In genomic region chr4:87150498-87151261, GRCh38 we compare ENCODE assay signal across 8 cellular contexts.
DNase-seq lines count a peak whose midpoint lies in the region; ATAC-seq and FAIRE-seq lines count a peak whose summit lies in the region.

No MANE protein-coding gene starts in this region.

- H3K9me3 Mint-ChIP-seq in T-cell = no peaks in the 10 kb centered on the region

- no peak overlapping the region for H3K4me3 Mint-ChIP-seq in T-cell

- POLR2A ChIA-PET in T-cell (lab: Charles Lee) = interaction anchor here in 1 of 2 donors (0.5 to 0.7 kb wide), 2 partner anchors 144 to 167 kb away, joined by 3 to 5 read pairs; no protein-coding TSS in a partner anchor

- H3K36me3 Mint-ChIP-seq in T-cell = no peaks in the 10 kb centered on the region

- CTCF ChIA-PET in T-cell (lab: Charles Lee) = interaction anchor here (0.6 to 3.1 kb wide), 23 partner anchors 11 to 1334 kb away, joined by 3 to 29 read pairs (median 5); partner anchors contain the start of gene KLHL8 (in 1 of the 2)

- H3K27ac Mint-ChIP-seq in T-cell = no peak overlapping the region

- DNase-seq in activated gamma-delta T cell treated with Interleukin-2 at 50 U/mL for 16 hours (peak; percentile 56), activated gamma-delta T cell (lab: John Stamatoyannopoulos, UW) (no peak), NCI-H1436 treated with DMSO at 0.1 percent for 48 hours (lab: John Stamatoyannopoulos, UW) (peak; percentile 10), T-cell (peak in 23 of 34 experiments; percentile 1 to 61 (median 23)), left lobe of liver (ENCODE audit: low spot score) (no peak)
- DNase-seq in stimulated activated CD4-positive, alpha-beta T cell treated with anti-CD3 and anti-CD28 coated beads, TNF-alpha, amount 100 ng/mL, for 48 hours (ENCODE audit: low read depth in 3 of 3) = peak in 2 of 3 donors; percentile 26 to 41

- no peaks in the 10 kb centered on the region for H3K27me3 Mint-ChIP-seq in T-cell

- FAIRE-seq in colon (lab: Jason Lieb, UNC) = peak; percentile 78

- ATAC-seq in HG02571 (IDR thresholded peaks at IDR 0.05; ENCODE audit: unreplicated experiment) (peak; percentile 68), T-cell (replicated peaks in 1 of 4) (peak; percentile 64 to 76 (median 70)), left lobe of liver (peak; percentile 89)

- peaks cover 2 to 6% (median 2%) of the 10 kb centered on the region in 3 donors for H3K4me1 Mint-ChIP-seq in T-cell

Comparison
In these comparisons a context has a peak if more than half of its experiments do, and no peak if none do; other contexts are left out.
1. DNase-seq: peak in activated gamma-delta T cell treated with Interleukin-2 at 50 U/mL for 16 hours (single experiment), NCI-H1436 treated with DMSO at 0.1 percent for 48 hours (single experiment), T-cell (23 of 34) and stimulated activated CD4-positive, alpha-beta T cell treated with anti-CD3 and anti-CD28 coated beads, TNF-alpha, amount 100 ng/mL, for 48 hours (2 of 3); none in activated gamma-delta T cell (single experiment) and left lobe of liver (single experiment).
2. Peak in every context shown above with its lines, with median percentiles within 50 percentile points of each other: ATAC-seq.